ENCODE assay signal across 20 cellular contexts in genomic region chr6:28357036-28357435, GRCh38. TPM values are rescaled to one million over a fixed set of nuclear protein-coding genes. Genes with fewer than 3 reads are reported as not detected.
DNase-seq lines count a peak whose midpoint lies in the region; ATAC-seq and TF ChIP-seq lines count a peak whose summit lies in the region.
"Had no signal": no experiment of that assay in that cellular context is flagged by ENCODE, and none has a peak within 500 bp of the region (broad histone marks: within the 10 kb centered on the region; RNA-seq: fewer than 3 reads in every experiment).

No MANE protein-coding gene starts in this region.

- H3K4me3 ChIP-seq in adrenal gland: no peak overlapping the region

- no peaks in the 10 kb centered on the region for H3K27me3 Mint-ChIP-seq in activated naive CD8-positive, alpha-beta T cell treated with anti-CD3 and anti-CD28 coated beads, Interleukin-2, amount 10 ng/mL, durations not matched to agents 7 days and 5 days
- no peaks in the 10 kb centered on the region for H3K27me3 Mint-ChIP-seq in activated naive CD8-positive, alpha-beta T cell treated with anti-CD3 and anti-CD28 coated beads, Interleukin-2, amount 50 U/mL, for 24 hours
- no peaks in the 10 kb centered on the region for H3K27me3 Mint-ChIP-seq in central memory CD8-positive, alpha-beta T cell
- H3K27me3 Mint-ChIP-seq: IgD-negative memory B cell; natural killer cell treated with Interleukin-12 subunit alpha and Interleukin-12 subunit beta and Interleukin-15 and Interleukin-18, amount 100 ng/mL, for 72 hours had no signal

- no peaks in the 10 kb centered on the region for H3K27me3 ChIP-seq in adrenal gland
- H3K27me3 ChIP-seq: right atrium auricular region had no signal

- DNase-seq in activated naive CD8-positive, alpha-beta T cell treated with anti-CD3 and anti-CD28 coated beads, Interleukin-2, amount 10 ng/mL, durations not matched to agents 7 days and 5 days: no peak
- DNase-seq in activated naive CD8-positive, alpha-beta T cell treated with anti-CD3 and anti-CD28 coated beads, Interleukin-2, amount 50 U/mL, for 24 hours: no peak
- DNase-seq in central memory CD8-positive, alpha-beta T cell (ENCODE audit: low spot score in 2 of 2): no peak
- DNase-seq in inferior parietal cortex (ENCODE audit: extremely low spot score): peak; percentile 45
- DNase-seq in cerebellar cortex (ENCODE audit: low spot score): no peak
- DNase-seq in SIG-M5 treated with dmso at 0.1 percent for 504 hours (lab: John Stamatoyannopoulos, UW; ENCODE audit: unreplicated experiment): no peak
- DNase-seq in T1000 (lab: John Stamatoyannopoulos, UW): no peak
- no peak for DNase-seq in adrenal gland
- DNase-seq: ACHN; activated CD8-positive, alpha-beta T cell treated with anti-CD3 and anti-CD28 coated beads, Interleukin-2, amount 10 ng/mL, durations not matched to agents 7 days and 5 days; activated effector memory CD4-positive, alpha-beta T cell treated with anti-CD3 and anti-CD28 coated beads, Interleukin-2, amount 50 U/mL, for 16 hours; COR-L47; left ventricle myocardium inferior; NCI-H1092; NCI-H2171 treated with DMSO at 0.1 percent for 48 hours; stimulated activated CD4-positive, alpha-beta T cell treated with anti-CD3 and anti-CD28 coated beads, Interleukin-2, amount 100 ng/mL, for 48 hours had no signal

- POLR2A ChIA-PET in activated naive CD8-positive, alpha-beta T cell treated with anti-CD3 and anti-CD28 coated beads, Interleukin-2, amount 10 ng/mL, durations not matched to agents 7 days and 5 days (lab: Charles Lee): interaction anchor here (1.0 to 2.4 kb wide), 4 partner anchors 90 to 464 kb away, joined by 3 to 11 read pairs (median 6); partner anchors contain the start of gene ZSCAN26

- TF ChIP-seq CTCF in adrenal gland (IDR thresholded peaks at IDR 0.05): no peak

- no peaks in the 10 kb centered on the region for H3K9me3 ChIP-seq in adrenal gland (replicated peaks in 1 of 3)
- H3K9me3 ChIP-seq: left ventricle myocardium inferior, right atrium auricular region had no signal

- peaks cover 4 to 12% of the 10 kb centered on the region in 2 donors for H3K4me1 ChIP-seq in adrenal gland (replicated peaks in 1 of 2)

- H3K27ac Mint-ChIP-seq in activated naive CD8-positive, alpha-beta T cell treated with anti-CD3 and anti-CD28 coated beads, Interleukin-2, amount 10 ng/mL, durations not matched to agents 7 days and 5 days: peak overlapping the region; percentile 71
- H3K27ac Mint-ChIP-seq in activated naive CD8-positive, alpha-beta T cell treated with anti-CD3 and anti-CD28 coated beads, Interleukin-2, amount 50 U/mL, for 24 hours: no peak overlapping the region
- no peak overlapping the region for H3K27ac Mint-ChIP-seq in central memory CD8-positive, alpha-beta T cell (ENCODE audit: low read depth)

- H3K36me3 Mint-ChIP-seq in activated naive CD8-positive, alpha-beta T cell treated with anti-CD3 and anti-CD28 coated beads, Interleukin-2, amount 10 ng/mL, durations not matched to agents 7 days and 5 days: peaks cover 16% of the 10 kb centered on the region
- H3K36me3 Mint-ChIP-seq in activated naive CD8-positive, alpha-beta T cell treated with anti-CD3 and anti-CD28 coated beads, Interleukin-2, amount 50 U/mL, for 24 hours (ENCODE audit: low read depth): no peaks in the 10 kb centered on the region
- peaks cover 4% of the 10 kb centered on the region for H3K36me3 Mint-ChIP-seq in central memory CD8-positive, alpha-beta T cell (ENCODE audit: insufficient read depth)
- H3K36me3 Mint-ChIP-seq: natural killer cell treated with Interleukin-12 subunit alpha and Interleukin-12 subunit beta and Interleukin-15 and Interleukin-18, amount 100 ng/mL, for 72 hours had no signal

- no peaks in the 10 kb centered on the region for H3K9me3 Mint-ChIP-seq in activated naive CD8-positive, alpha-beta T cell treated with anti-CD3 and anti-CD28 coated beads, Interleukin-2, amount 10 ng/mL, durations not matched to agents 7 days and 5 days
- H3K9me3 Mint-ChIP-seq in activated naive CD8-positive, alpha-beta T cell treated with anti-CD3 and anti-CD28 coated beads, Interleukin-2, amount 50 U/mL, for 24 hours: no peaks in the 10 kb centered on the region
- H3K9me3 Mint-ChIP-seq in central memory CD8-positive, alpha-beta T cell: no peaks in the 10 kb centered on the region
- H3K9me3 Mint-ChIP-seq: IgD-negative memory B cell; natural killer cell treated with Interleukin-12 subunit alpha and Interleukin-12 subunit beta and Interleukin-15 and Interleukin-18, amount 100 ng/mL, for 72 hours had no signal

- H3K4me1 Mint-ChIP-seq in activated naive CD8-positive, alpha-beta T cell treated with anti-CD3 and anti-CD28 coated beads, Interleukin-2, amount 10 ng/mL, durations not matched to agents 7 days and 5 days: peaks cover 23% of the 10 kb centered on the region
- peaks cover 15% of the 10 kb centered on the region for H3K4me1 Mint-ChIP-seq in activated naive CD8-positive, alpha-beta T cell treated with anti-CD3 and anti-CD28 coated beads, Interleukin-2, amount 50 U/mL, for 24 hours
- peaks cover 17% of the 10 kb centered on the region for H3K4me1 Mint-ChIP-seq in central memory CD8-positive, alpha-beta T cell

- peaks cover 0 to 7% of the 10 kb centered on the region in 2 donors for H3K36me3 ChIP-seq in adrenal gland (replicated peaks in 1 of 2)

- TF ChIP-seq POLR2A in adrenal gland (IDR thresholded peaks at IDR 0.05): no peak

- ATAC-seq in activated naive CD8-positive, alpha-beta T cell treated with anti-CD3 and anti-CD28 coated beads, Interleukin-2, amount 10 ng/mL, durations not matched to agents 7 days and 5 days (ENCODE audit: low read depth): no peak
- ATAC-seq in activated naive CD8-positive, alpha-beta T cell treated with anti-CD3 and anti-CD28 coated beads, Interleukin-2, amount 50 U/mL, for 24 hours: no peak
- no peak for ATAC-seq in central memory CD8-positive, alpha-beta T cell (replicated peaks; ENCODE audit: extremely low read depth, poor library complexity, severe bottlenecking)

- H3K27ac ChIP-seq in adrenal gland: no peak overlapping the region
- H3K27ac ChIP-seq: SK-N-MC had no signal

- intact Hi-C loops in adrenal gland (cut with DNase I): loop anchor here (5.0 to 10.0 kb wide), 6 partner anchors 72 to 452 kb away; partner anchors contain the start of genes NKAPL (in 1 of the 2), PGBD1 (in 1 of the 2), ZKSCAN4 (in 1 of the 2) and ZNF165 (in 1 of the 2)

- H3K4me3 Mint-ChIP-seq in activated naive CD8-positive, alpha-beta T cell treated with anti-CD3 and anti-CD28 coated beads, Interleukin-2, amount 10 ng/mL, durations not matched to agents 7 days and 5 days: no peak overlapping the region
- no peak overlapping the region for H3K4me3 Mint-ChIP-seq in activated naive CD8-positive, alpha-beta T cell treated with anti-CD3 and anti-CD28 coated beads, Interleukin-2, amount 50 U/mL, for 24 hours
- H3K4me3 Mint-ChIP-seq in central memory CD8-positive, alpha-beta T cell: peak overlapping the region; percentile 27
- H3K4me3 Mint-ChIP-seq: natural killer cell treated with Interleukin-12 subunit alpha and Interleukin-12 subunit beta and Interleukin-15 and Interleukin-18, amount 100 ng/mL, for 72 hours had no signal

- WGBS in adrenal gland, 4 donors: 81 to 87% (median 85%) methylated on average over 6 of the region's 6 CpGs

RNA-seq across cellular contexts. Expression of gene ZKSCAN3, which starts 7.3 kb away (rescaled TPM):
- total RNA-seq in activated naive CD8-positive, alpha-beta T cell treated with anti-CD3 and anti-CD28 coated beads, Interleukin-2, amount 10 ng/mL, durations not matched to agents 7 days and 5 days: 1 to 10 TPM; 7.0 to 7.6 TPM
- 10 to 100 TPM in 1 of 8 donors, 1 to 10 TPM in 7; 1.8 to 12.0 (median 5.6) TPM for total RNA-seq in adrenal gland
- 1 to 10 TPM; 1.4 to 5.5 (median 2.8) TPM for polyA plus RNA-seq in adrenal gland

RNA-seq across cellular contexts. Expression of gene ZSCAN31, which starts 21.1 kb away (rescaled TPM):
- total RNA-seq in activated naive CD8-positive, alpha-beta T cell treated with anti-CD3 and anti-CD28 coated beads, Interleukin-2, amount 10 ng/mL, durations not matched to agents 7 days and 5 days: 1 to 10 TPM; 1.9 to 2.0 TPM
- total RNA-seq in adrenal gland: 10 to 100 TPM in 4 of 8 donors, 1 to 10 TPM in 4; 2.3 to 13.5 (median 9.8) TPM
- 1 to 10 TPM; 3.7 to 7.9 (median 4.3) TPM for polyA plus RNA-seq in adrenal gland

RNA-seq across cellular contexts. Expression of gene ZSCAN12, which starts 42.5 kb away (rescaled TPM):
- 10 to 100 TPM; 13.9 to 15.0 TPM for total RNA-seq in activated naive CD8-positive, alpha-beta T cell treated with anti-CD3 and anti-CD28 coated beads, Interleukin-2, amount 10 ng/mL, durations not matched to agents 7 days and 5 days
- 1 to 10 TPM; 1.3 to 6.7 (median 4.6) TPM for total RNA-seq in adrenal gland
- 1 to 10 TPM; 1.0 to 6.0 (median 1.4) TPM for polyA plus RNA-seq in adrenal gland
